Comparison of ENCODE assay signal across 34 cellular contexts in the genomic region with DNA sequence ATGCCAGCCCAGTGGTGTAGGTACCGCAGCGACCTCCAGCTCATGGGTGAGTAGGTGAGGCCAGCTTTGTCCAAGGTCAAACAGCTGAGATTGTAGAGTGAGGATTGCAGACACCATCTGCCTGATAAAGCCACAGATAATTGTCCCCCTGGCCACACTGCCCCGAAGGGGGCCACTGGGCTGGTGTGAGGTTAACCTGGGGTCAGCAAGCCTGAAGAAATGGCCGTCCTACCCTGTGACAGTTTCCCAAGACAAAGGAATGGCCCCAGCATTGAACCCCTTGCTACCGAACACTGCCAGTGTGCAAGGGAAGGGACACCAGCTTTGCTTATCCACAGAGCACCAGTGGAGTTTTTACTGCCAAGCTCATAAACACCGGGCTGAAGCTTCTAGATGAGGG. TPM values are rescaled to one million over a fixed set of nuclear protein-coding genes. Genes with fewer than 3 reads are reported as not detected.
"Had no signal": no experiment of that assay in that cellular context is flagged by ENCODE, and none has a peak within 500 bp of the region (broad histone marks: within the 10 kb centered on the region; RNA-seq: fewer than 3 reads in every experiment).

No MANE protein-coding gene starts in this region.

- H3K4me3 Mint-ChIP-seq: activated CD4-positive, alpha-beta memory T cell treated with anti-CD3 and anti-CD28 coated beads for 36 hours; activated CD4-positive, alpha-beta T cell treated with anti-CD3 and anti-CD28 coated beads for 36 hours; activated CD4-positive, alpha-beta T cell treated with anti-CD3 and anti-CD28 coated beads, Interleukin-2, amount 10 ng/mL, durations not matched to agents 24 days and 14 days; activated CD8-positive, alpha-beta memory T cell treated with anti-CD3 and anti-CD28 coated beads, Interleukin-2, amount 10 ng/mL, durations not matched to agents 7 days and 5 days; activated CD8-positive, alpha-beta T cell treated with anti-CD3 and anti-CD28 coated beads, Interleukin-2, amount 10 ng/mL, durations not matched to agents 7 days and 5 days; activated naive CD4-positive, alpha-beta T cell treated with anti-CD3 and anti-CD28 coated beads for 36 hours; activated naive CD4-positive, alpha-beta T cell treated with anti-CD3 and anti-CD28 coated beads, Interleukin-2, amount 50 U/mL, for 24 hours; activated naive CD8-positive, alpha-beta T cell treated with anti-CD3 and anti-CD28 coated beads for 36 hours; activated naive CD8-positive, alpha-beta T cell treated with anti-CD3 and anti-CD28 coated beads, Interleukin-2, amount 50 U/mL, for 24 hours; activated T-helper 1 cell treated with anti-CD3 and anti-CD28 coated beads, Interleukin-12 subunit alpha, Interleukin-12 subunit beta, Interleukin-2, Interleukin-4 antibody, amounts not matched to agents 30 ng/mL and 10 ng/mL and 1 ng/mL, durations not matched to agents 14 hours and 24 hours and 36 hours; brain; central memory CD8-positive, alpha-beta T cell; dendritic cell treated with granulocyte-macrophage colony-stimulating factor and Interleukin-4, amounts not matched to agents 40 ng/mL and 50 ng/mL, for 4 days; endodermal cell; T-helper 17 cell; T-helper 2 cell treated with Interferon-gamma antibody and Interleukin-4, amounts not matched to agents 5 μg/mL and 100 μg/mL, for 36 hours had no signal

- H3K9me3 Mint-ChIP-seq: activated CD4-positive, alpha-beta memory T cell treated with anti-CD3 and anti-CD28 coated beads for 36 hours; activated CD4-positive, alpha-beta T cell treated with anti-CD3 and anti-CD28 coated beads, Interleukin-2, amount 10 ng/mL, durations not matched to agents 24 days and 14 days; activated naive CD4-positive, alpha-beta T cell treated with anti-CD3 and anti-CD28 coated beads for 36 hours; activated naive CD4-positive, alpha-beta T cell treated with anti-CD3 and anti-CD28 coated beads, Interleukin-2, amount 50 U/mL, for 24 hours; activated naive CD8-positive, alpha-beta T cell treated with anti-CD3 and anti-CD28 coated beads, Interleukin-2, amount 50 U/mL, for 24 hours; activated T-helper 1 cell treated with anti-CD3 and anti-CD28 coated beads, Interleukin-12 subunit alpha, Interleukin-12 subunit beta, Interleukin-2, Interleukin-4 antibody, amounts not matched to agents 30 ng/mL and 10 ng/mL and 1 ng/mL, durations not matched to agents 14 hours and 24 hours and 36 hours; activated T-helper 2 cell treated with anti-CD3 and anti-CD28 coated beads, Interferon-gamma antibody, Interleukin-2, Interleukin-4, amounts not matched to agents 10 μg/mL and 5 μg/mL and 100 μg/mL, durations not matched to agents 14 hours and 24 hours and 36 hours; brain; central memory CD8-positive, alpha-beta T cell; dendritic cell treated with granulocyte-macrophage colony-stimulating factor and Interleukin-4, amounts not matched to agents 40 ng/mL and 50 ng/mL, for 4 days; endodermal cell; T-helper 2 cell treated with Interferon-gamma antibody and Interleukin-4, amounts not matched to agents 5 μg/mL and 100 μg/mL, for 36 hours had no signal

- FAIRE-seq: frontal cortex had no signal

- H3K4me3 ChIP-seq: adrenal gland, ascending aorta, breast epithelium, coronary artery, dorsolateral prefrontal cortex had no signal

- H3K27me3 ChIP-seq: adrenal gland, ascending aorta, breast epithelium, dorsolateral prefrontal cortex had no signal

- H3K4me1 Mint-ChIP-seq: activated CD4-positive, alpha-beta T cell treated with anti-CD3 and anti-CD28 coated beads for 36 hours; activated CD4-positive, alpha-beta T cell treated with anti-CD3 and anti-CD28 coated beads, Interleukin-2, amount 10 ng/mL, durations not matched to agents 24 days and 14 days; activated CD8-positive, alpha-beta memory T cell treated with anti-CD3 and anti-CD28 coated beads, Interleukin-2, amount 10 ng/mL, durations not matched to agents 7 days and 5 days; activated naive CD4-positive, alpha-beta T cell treated with anti-CD3 and anti-CD28 coated beads, Interleukin-2, amount 50 U/mL, for 24 hours; activated naive CD8-positive, alpha-beta T cell treated with anti-CD3 and anti-CD28 coated beads for 36 hours; activated naive CD8-positive, alpha-beta T cell treated with anti-CD3 and anti-CD28 coated beads, Interleukin-2, amount 50 U/mL, for 24 hours; central memory CD8-positive, alpha-beta T cell; T-helper 17 cell had no signal

- H3K4me1 ChIP-seq: adrenal gland, ascending aorta, breast epithelium had no signal

- H3K9me3 ChIP-seq: adrenal gland, ascending aorta, breast epithelium had no signal

- ATAC-seq: activated CD4-positive, alpha-beta T cell treated with anti-CD3 and anti-CD28 coated beads for 36 hours; activated CD8-positive, alpha-beta memory T cell treated with anti-CD3 and anti-CD28 coated beads, Interleukin-2, amount 10 ng/mL, durations not matched to agents 7 days and 5 days; activated CD8-positive, alpha-beta T cell treated with anti-CD3 and anti-CD28 coated beads, Interleukin-2, amount 10 ng/mL, durations not matched to agents 7 days and 5 days; activated naive CD8-positive, alpha-beta T cell treated with anti-CD3 and anti-CD28 coated beads, Interleukin-2, amount 50 U/mL, for 24 hours; esophagus mucosa; T-helper 17 cell had no signal

- DNase-seq: activated CD4-positive, alpha-beta memory T cell treated with anti-CD3 and anti-CD28 coated beads for 36 hours; activated CD4-positive, alpha-beta T cell treated with anti-CD3 and anti-CD28 coated beads for 36 hours; activated CD4-positive, alpha-beta T cell treated with anti-CD3 and anti-CD28 coated beads, Interleukin-2, amount 10 ng/mL, durations not matched to agents 24 days and 14 days; activated CD4-positive, CD25-positive, alpha-beta regulatory T cell; activated CD4-positive, CD25-positive, alpha-beta regulatory T cell treated with anti-CD3 and anti-CD28 coated beads, Interleukin-2, amount 50 U/mL, for 72 hours; activated CD8-positive, alpha-beta memory T cell treated with anti-CD3 and anti-CD28 coated beads, Interleukin-2, amount 10 ng/mL, durations not matched to agents 7 days and 5 days; activated CD8-positive, alpha-beta memory T cell treated with anti-CD3 and anti-CD28 coated beads, Interleukin-2, amount 50 U/mL, for 4 hours; activated CD8-positive, alpha-beta T cell treated with anti-CD3 and anti-CD28 coated beads, Interleukin-2, amount 10 ng/mL, durations not matched to agents 7 days and 5 days; activated effector memory CD4-positive, alpha-beta T cell treated with anti-CD3 and anti-CD28 coated beads, Interleukin-2, amount 50 U/mL, for 16 hours; activated naive CD4-positive, alpha-beta T cell treated with anti-CD3 and anti-CD28 coated beads for 36 hours; activated naive CD8-positive, alpha-beta T cell treated with anti-CD3 and anti-CD28 coated beads for 36 hours; activated naive CD8-positive, alpha-beta T cell treated with anti-CD3 and anti-CD28 coated beads, Interleukin-2, amount 50 U/mL, for 24 hours; activated T-cell treated with anti-CD3 and anti-CD28 coated beads, Interleukin-2, amount 50 U/mL, for 1 hour; activated T-cell treated with anti-CD3 and anti-CD28 coated beads, Interleukin-2, amount 50 U/mL, for 48 hours; adrenal gland; dorsolateral prefrontal cortex; effector memory CD4-positive, alpha-beta T cell; endodermal cell; foreskin fibroblast; T-helper 1 cell; T-helper 17 cell; T1000 had no signal

- H3K27ac ChIP-seq: adrenal gland, ascending aorta, breast epithelium, coronary artery, dorsolateral prefrontal cortex had no signal

- H3K36me3 ChIP-seq: breast epithelium had no signal

- H3K36me3 Mint-ChIP-seq: activated CD4-positive, alpha-beta memory T cell treated with anti-CD3 and anti-CD28 coated beads for 36 hours; activated CD8-positive, alpha-beta memory T cell treated with anti-CD3 and anti-CD28 coated beads, Interleukin-2, amount 10 ng/mL, durations not matched to agents 7 days and 5 days; activated naive CD4-positive, alpha-beta T cell treated with anti-CD3 and anti-CD28 coated beads, Interleukin-2, amount 50 U/mL, for 24 hours; activated naive CD8-positive, alpha-beta T cell treated with anti-CD3 and anti-CD28 coated beads for 36 hours; brain had no signal

- H3K27me3 Mint-ChIP-seq: activated CD4-positive, alpha-beta memory T cell treated with anti-CD3 and anti-CD28 coated beads for 36 hours; activated CD4-positive, alpha-beta T cell treated with anti-CD3 and anti-CD28 coated beads for 36 hours; activated naive CD4-positive, alpha-beta T cell treated with anti-CD3 and anti-CD28 coated beads, Interleukin-2, amount 50 U/mL, for 24 hours; activated naive CD8-positive, alpha-beta T cell treated with anti-CD3 and anti-CD28 coated beads, Interleukin-2, amount 50 U/mL, for 24 hours; dendritic cell treated with granulocyte-macrophage colony-stimulating factor and Interleukin-4, amounts not matched to agents 40 ng/mL and 50 ng/mL, for 4 days had no signal

- H3K27ac Mint-ChIP-seq: activated CD4-positive, alpha-beta memory T cell treated with anti-CD3 and anti-CD28 coated beads for 36 hours; activated CD4-positive, alpha-beta T cell treated with anti-CD3 and anti-CD28 coated beads for 36 hours; activated CD4-positive, alpha-beta T cell treated with anti-CD3 and anti-CD28 coated beads, Interleukin-2, amount 10 ng/mL, durations not matched to agents 24 days and 14 days; activated CD8-positive, alpha-beta memory T cell treated with anti-CD3 and anti-CD28 coated beads, Interleukin-2, amount 10 ng/mL, durations not matched to agents 7 days and 5 days; activated CD8-positive, alpha-beta T cell treated with anti-CD3 and anti-CD28 coated beads, Interleukin-2, amount 10 ng/mL, durations not matched to agents 7 days and 5 days; activated naive CD4-positive, alpha-beta T cell treated with anti-CD3 and anti-CD28 coated beads for 36 hours; activated naive CD4-positive, alpha-beta T cell treated with anti-CD3 and anti-CD28 coated beads, Interleukin-2, amount 50 U/mL, for 24 hours; activated naive CD8-positive, alpha-beta T cell treated with anti-CD3 and anti-CD28 coated beads for 36 hours; activated naive CD8-positive, alpha-beta T cell treated with anti-CD3 and anti-CD28 coated beads, Interleukin-2, amount 50 U/mL, for 24 hours; activated T-helper 1 cell treated with anti-CD3 and anti-CD28 coated beads, Interleukin-12 subunit alpha, Interleukin-12 subunit beta, Interleukin-2, Interleukin-4 antibody, amounts not matched to agents 30 ng/mL and 10 ng/mL and 1 ng/mL, durations not matched to agents 14 hours and 24 hours and 36 hours; activated T-helper 2 cell treated with anti-CD3 and anti-CD28 coated beads, Interferon-gamma antibody, Interleukin-2, Interleukin-4, amounts not matched to agents 10 μg/mL and 5 μg/mL and 100 μg/mL, durations not matched to agents 14 hours and 24 hours and 36 hours; brain; dendritic cell treated with granulocyte-macrophage colony-stimulating factor and Interleukin-4, amounts not matched to agents 40 ng/mL and 50 ng/mL, for 4 days; endodermal cell; T-helper 17 cell; T-helper 2 cell treated with Interferon-gamma antibody and Interleukin-4, amounts not matched to agents 5 μg/mL and 100 μg/mL, for 36 hours had no signal

RNA-seq across cellular contexts. Expression of gene ECHDC3, which starts 23.0 kb away (rescaled TPM):
- total RNA-seq: activated T-helper 2 cell treated with anti-CD3 and anti-CD28 coated beads, Interferon-gamma antibody, Interleukin-2, Interleukin-4, amounts not matched to agents 10 μg/mL and 5 μg/mL and 100 μg/mL, durations not matched to agents 14 hours and 24 hours and 36 hours had no signal
